ENCODE assay signal across 13 cellular contexts in the genomic region with DNA sequence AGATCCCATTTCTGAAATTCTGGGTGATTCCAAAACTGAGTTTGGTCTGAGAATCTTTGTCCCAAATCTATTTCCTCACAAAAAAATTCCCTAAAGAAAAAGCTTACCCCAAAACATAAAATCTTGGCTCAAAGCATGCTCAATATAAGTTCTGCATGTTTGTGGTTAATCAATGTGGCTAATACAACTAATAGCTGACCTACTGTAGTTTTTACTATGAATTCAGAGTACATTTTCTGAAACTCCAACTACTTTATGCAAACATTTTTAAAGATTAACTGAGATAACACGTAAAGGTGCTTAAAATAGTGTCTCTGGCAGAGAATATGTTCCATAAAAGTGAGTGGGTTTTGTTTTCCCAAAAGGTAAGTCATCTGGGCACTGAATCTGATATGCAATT.
A peak's percentile ranks its signal among the peaks of the same experiment; 100 is the strongest.
DNase-seq lines count a peak whose midpoint lies in the region; ATAC-seq, FAIRE-seq and TF ChIP-seq lines count a peak whose summit lies in the region.
"Had no signal": no experiment of that assay in that cellular context is flagged by ENCODE, and none has a peak within 500 bp of the region (broad histone marks: within the 10 kb centered on the region; RNA-seq: fewer than 3 reads in every experiment).

No MANE protein-coding gene starts in this region.

- H3K27me3 ChIP-seq in A673 (replicated peaks; ENCODE audit: insufficient read depth, low read depth, low read length, poor library complexity) (no peaks in the 10 kb centered on the region), muscle layer of duodenum (ENCODE audit: low read depth, low read length) (no peaks in the 10 kb centered on the region)
- H3K27me3 ChIP-seq: BE2C had no signal

- DNase-seq in A673 (ENCODE audit: low spot score) = no peak
- DNase-seq in activated T-helper 1 cell treated with anti-CD3 and anti-CD28 coated beads, Interleukin-12 subunit alpha, Interleukin-12 subunit beta, Interleukin-2, Interleukin-4 antibody, amounts not matched to agents 30 ng/mL and 10 ng/mL and 1 ng/mL, durations not matched to agents 14 hours and 24 hours and 36 hours (ENCODE audit: low spot score) = no peak
- no peak for DNase-seq in kidney glomerular epithelial cell (lab: John Stamatoyannopoulos, UW)
- DNase-seq in frontal cortex (ENCODE audit: low spot score in 2 of 2) = no peak
- no peak for DNase-seq in stimulated activated naive CD4-positive, alpha-beta T cell (lab: John Stamatoyannopoulos, UW)
- DNase-seq: BE2C, cerebellar nuclear complex, NCI-H510A, small intestine had no signal

- H3K4me1 ChIP-seq in A673 (ENCODE audit: insufficient read depth, low read length, poor library complexity, severe bottlenecking) (peaks cover 58% of the 10 kb centered on the region), muscle layer of duodenum (ENCODE audit: control insufficient read depth in 1 of 2, insufficient read depth in 2 of 2, low read length in 2 of 2) (peaks cover 9 to 43% of the 10 kb centered on the region in 2 donors)

- H3K4me3 ChIP-seq in A673 (ENCODE audit: low read depth, low read length, poor library complexity, severe bottlenecking) (no peak overlapping the region), muscle layer of duodenum (ENCODE audit: low read depth in 1 of 2, low read length in 2 of 2) (no peak overlapping the region)
- H3K4me3 ChIP-seq: lung had no signal

- H3K27me3 Mint-ChIP-seq in activated T-helper 1 cell treated with anti-CD3 and anti-CD28 coated beads, Interleukin-12 subunit alpha, Interleukin-12 subunit beta, Interleukin-2, Interleukin-4 antibody, amounts not matched to agents 30 ng/mL and 10 ng/mL and 1 ng/mL, durations not matched to agents 14 hours and 24 hours and 36 hours (ENCODE audit: insufficient read depth) = no peaks in the 10 kb centered on the region

- intact Hi-C loops in A673 (cut with micrococcal nuclease; ENCODE audit: unreplicated experiment) = loop anchor here (5.0 to 10.0 kb wide), 6 partner anchors 93 to 553 kb away; a partner anchor contains a TSS
- intact Hi-C loops in activated T-helper 1 cell treated with anti-CD3 and anti-CD28 coated beads, Interleukin-12 subunit alpha, Interleukin-12 subunit beta, Interleukin-2, Interleukin-4 antibody, amounts not matched to agents 30 ng/mL and 10 ng/mL and 1 ng/mL, durations not matched to agents 14 hours and 24 hours and 36 hours (cut with micrococcal nuclease) = loop anchor here (5.0 to 10.0 kb wide), 3 partner anchors 178 to 560 kb away; no protein-coding TSS in a partner anchor

- H3K9me3 ChIP-seq in A673 (ENCODE audit: low read depth, low read length, poor library complexity, severe bottlenecking) (no peaks in the 10 kb centered on the region), muscle layer of duodenum (ENCODE audit: control insufficient read depth in 1 of 2, low read length in 2 of 2) (no peaks in the 10 kb centered on the region)
- H3K9me3 ChIP-seq: BE2C had no signal

- H3K27ac Mint-ChIP-seq in activated T-helper 1 cell treated with anti-CD3 and anti-CD28 coated beads, Interleukin-12 subunit alpha, Interleukin-12 subunit beta, Interleukin-2, Interleukin-4 antibody, amounts not matched to agents 30 ng/mL and 10 ng/mL and 1 ng/mL, durations not matched to agents 14 hours and 24 hours and 36 hours = no peak overlapping the region

- ATAC-seq in GM21619 (IDR thresholded peaks at IDR 0.05; ENCODE audit: unreplicated experiment) = peak; percentile 59
- ATAC-seq in activated CD4-positive, CD25-positive, alpha-beta regulatory T cell treated with anti-CD3 and anti-CD28 coated beads, Interleukin-2, amount 50 U/mL, for 24 hours = no peak

- peaks cover 48% of the 10 kb centered on the region for H3K4me1 Mint-ChIP-seq in activated T-helper 1 cell treated with anti-CD3 and anti-CD28 coated beads, Interleukin-12 subunit alpha, Interleukin-12 subunit beta, Interleukin-2, Interleukin-4 antibody, amounts not matched to agents 30 ng/mL and 10 ng/mL and 1 ng/mL, durations not matched to agents 14 hours and 24 hours and 36 hours (ENCODE audit: low read depth)

- POLR2A ChIA-PET in A673 (lab: Charles Lee; ENCODE audit: low non-redundant PET) = no interaction called here

- peak overlapping the region; percentile 6 for H3K4me3 Mint-ChIP-seq in activated T-helper 1 cell treated with anti-CD3 and anti-CD28 coated beads, Interleukin-12 subunit alpha, Interleukin-12 subunit beta, Interleukin-2, Interleukin-4 antibody, amounts not matched to agents 30 ng/mL and 10 ng/mL and 1 ng/mL, durations not matched to agents 14 hours and 24 hours and 36 hours

- no TSS peak for BruUV-seq in A673 (replicated peaks; lab: Mats Ljungman, UMichigan)

- no peaks in the 10 kb centered on the region for H3K9me3 Mint-ChIP-seq in activated T-helper 1 cell treated with anti-CD3 and anti-CD28 coated beads, Interleukin-12 subunit alpha, Interleukin-12 subunit beta, Interleukin-2, Interleukin-4 antibody, amounts not matched to agents 30 ng/mL and 10 ng/mL and 1 ng/mL, durations not matched to agents 14 hours and 24 hours and 36 hours

- peak overlapping the region; percentile 84 for H3K27ac ChIP-seq in A673 (ENCODE audit: low read depth, low read length, poor library complexity, severe bottlenecking)
- peak overlapping the region; percentile 7 for H3K27ac ChIP-seq in muscle layer of duodenum (ENCODE audit: low read length)

- no peak for FAIRE-seq in frontal cortex (lab: Jason Lieb, UNC)
- FAIRE-seq: small intestine had no signal

- H3K36me3 Mint-ChIP-seq in activated T-helper 1 cell treated with anti-CD3 and anti-CD28 coated beads, Interleukin-12 subunit alpha, Interleukin-12 subunit beta, Interleukin-2, Interleukin-4 antibody, amounts not matched to agents 30 ng/mL and 10 ng/mL and 1 ng/mL, durations not matched to agents 14 hours and 24 hours and 36 hours (ENCODE audit: low read depth) = no peaks in the 10 kb centered on the region

- CTCF ChIA-PET in A673 (lab: Charles Lee) = no interaction called here

- no peak for TF ChIP-seq CTCF in A673 (conservative IDR thresholded peaks at IDR 0.05; ENCODE audit: low read depth, low read length)

- no peaks in the 10 kb centered on the region for H3K36me3 ChIP-seq in A673 (ENCODE audit: insufficient read depth, low read length, poor library complexity, severe bottlenecking)
- H3K36me3 ChIP-seq in muscle layer of duodenum (ENCODE audit: control insufficient read depth in 1 of 2, insufficient read depth in 2 of 2, low read length in 2 of 2) = no peaks in the 10 kb centered on the region
- H3K36me3 ChIP-seq: BE2C had no signal
